Comparison of ENCODE assay signal across 22 cellular contexts in the genomic region with DNA sequence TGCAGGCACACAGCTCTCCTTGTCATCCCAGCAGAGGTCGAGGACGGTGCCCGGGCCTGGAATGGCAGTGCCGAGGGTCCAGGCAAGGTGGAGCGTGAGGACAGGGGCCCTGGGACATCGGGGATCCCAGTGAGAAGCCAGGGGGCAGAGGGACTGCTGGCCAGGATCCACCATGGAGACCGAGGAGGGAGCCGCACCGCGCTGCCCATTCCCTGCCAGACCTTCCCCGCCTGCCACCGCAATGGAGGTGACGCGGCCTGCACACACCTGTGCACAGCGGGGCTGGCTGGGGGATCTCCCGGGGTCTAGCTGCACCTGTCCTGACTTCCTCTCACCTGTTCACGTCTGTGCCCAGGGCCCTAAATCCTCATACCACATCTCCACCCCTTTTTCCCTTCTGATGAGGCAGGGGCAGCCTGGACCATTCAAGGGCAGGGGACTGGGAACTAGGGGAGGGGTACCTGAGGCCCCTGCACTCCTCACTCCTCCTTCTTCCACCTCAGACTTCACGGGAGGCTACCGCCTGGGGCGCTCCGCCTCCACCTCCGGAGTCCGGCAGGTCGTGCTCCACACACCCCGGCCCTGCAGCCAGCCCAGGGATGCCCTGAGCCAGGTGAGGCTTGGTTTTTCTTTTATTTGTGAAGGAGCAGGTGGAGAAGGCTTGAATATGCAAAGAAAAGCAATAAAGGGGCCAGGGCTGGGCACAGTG. TPM values are rescaled to one million over a fixed set of nuclear protein-coding genes. Genes with fewer than 3 reads are reported as not detected.
DNase-seq lines count a peak whose midpoint lies in the region; ATAC-seq, FAIRE-seq and TF ChIP-seq lines count a peak whose summit lies in the region.
"Had no signal": no experiment of that assay in that cellular context is flagged by ENCODE, and none has a peak within 500 bp of the region (broad histone marks: within the 10 kb centered on the region; RNA-seq: fewer than 3 reads in every experiment).

No MANE protein-coding gene starts in this region.

- intact Hi-C loops in sciatic nerve (cut with DNase I) = no loop called here

- peaks cover 2% of the 10 kb centered on the region for H3K36me3 Mint-ChIP-seq in mesothelial cell of epicardium
- H3K36me3 Mint-ChIP-seq: activated naive CD8-positive, alpha-beta T cell; natural killer cell had no signal

- 93% methylated on average over 14 of the region's 25 CpGs for WGBS in SK-N-SH (ENCODE audit: low lambda C conversion rate)

- H3K27me3 Mint-ChIP-seq in mesothelial cell of epicardium (ENCODE audit: low read depth) = no peaks in the 10 kb centered on the region
- H3K27me3 Mint-ChIP-seq: activated naive CD8-positive, alpha-beta T cell had no signal

- no peaks in the 10 kb centered on the region for H3K27me3 ChIP-seq in SK-N-SH (ENCODE audit: insufficient read depth)
- H3K27me3 ChIP-seq: brain microvascular endothelial cell, Peyer's patch, vagina had no signal

- H3K9ac ChIP-seq in SK-N-SH = no peak overlapping the region
- H3K9ac ChIP-seq: BLaER1 treated with 17β-estradiol and CSF1 and Interleukin-3, amounts not matched to agents 10 nM and 100 nM had no signal

- no peak for FAIRE-seq in urothelium cell line (lab: Jason Lieb, UNC)
- FAIRE-seq: GM12892 had no signal

- POLR2A ChIA-PET in SK-N-SH (lab: Yijun Ruan, JAX) = interaction anchor here (0.6 to 1.8 kb wide), 10 partner anchors 11 to 112 kb away, joined by 3 to 8 read pairs (median 4); partner anchors contain the start of genes AGFG2, MEPCE and PPP1R35

- peak overlapping the region in 1 of 2 experiments; percentile 73; a peak in 1 of 4 replicates for H3K27ac ChIP-seq in SK-N-SH (ENCODE audit: low read depth in 2 of 2, low read length in 1 of 2)
- H3K27ac ChIP-seq: brain microvascular endothelial cell, epithelial cell of prostate, Peyer's patch, prostate gland, SK-N-MC, vagina had no signal

- H3K4me1 ChIP-seq in SK-N-SH (ENCODE audit: control insufficient read depth in 1 of 2, insufficient read depth in 2 of 2, low read depth in 1 of 2, low read length in 1 of 2) = peaks cover 3 to 24% of the 10 kb centered on the region in 2 experiments; a peak in 2 of 4 replicates
- H3K4me1 ChIP-seq: prostate gland had no signal

- no peak for TF ChIP-seq CTCF in SK-N-SH (IDR thresholded peaks at IDR 0.05)
- TF ChIP-seq CTCF in mesothelial cell of epicardium (IDR thresholded peaks at IDR 0.05; ENCODE audit: unreplicated experiment) = no peak

- H3K4me1 Mint-ChIP-seq in mesothelial cell of epicardium = peaks cover 26% of the 10 kb centered on the region

- H3K9me2 ChIP-seq in SK-N-SH = no peaks in the 10 kb centered on the region

- H3F3A ChIP-seq in SK-N-SH (replicated peaks; ENCODE audit: insufficient read depth) = no peaks in the 10 kb centered on the region

- H4K20me1 ChIP-seq in SK-N-SH (ENCODE audit: insufficient read depth) = no peaks in the 10 kb centered on the region
- H4K20me1 ChIP-seq: BLaER1 treated with 17β-estradiol and CSF1 and Interleukin-3, amounts not matched to agents 10 nM and 100 nM had no signal

- peak; percentile 29 for DNase-seq in SK-N-SH
- DNase-seq in RPMI8226 = peak; percentile 44
- peak; percentile 7 for DNase-seq in iPS-NIHi7 (ENCODE audit: extremely low spot score)
- peak; percentile 7 for DNase-seq in urothelium cell line (ENCODE audit: low spot score)
- DNase-seq in sciatic nerve (ENCODE audit: low spot score) = no peak
- DNase-seq in NCI-H82 treated with DMSO at 0.1 percent for 48 hours (lab: John Stamatoyannopoulos, UW; ENCODE audit: unreplicated experiment) = no peak
- no peak for DNase-seq in mesothelial cell of epicardium (ENCODE audit: low spot score in 2 of 2, unreplicated experiment in 2 of 2)
- DNase-seq: activated CD4-positive, CD25-positive, alpha-beta regulatory T cell treated with anti-CD3 and anti-CD28 coated beads, Interleukin-2, amount 50 U/mL, for 72 hours; natural killer cell; stimulated activated CD4-positive, alpha-beta T cell treated with anti-CD3 and anti-CD28 coated beads, Interleukin-4, amount 100 ng/mL, for 1 hour had no signal

- H3K9me3 Mint-ChIP-seq in mesothelial cell of epicardium = no peaks in the 10 kb centered on the region
- H3K9me3 Mint-ChIP-seq: dendritic cell treated with granulocyte-macrophage colony-stimulating factor and Interleukin-4, amounts not matched to agents 40 ng/mL and 50 ng/mL, for 4 days; natural killer cell had no signal

- no peaks in the 10 kb centered on the region for H3K79me2 ChIP-seq in SK-N-SH (ENCODE audit: insufficient read depth)

- ATAC-seq in SK-N-SH treated with all-trans-retinoic acid at 6 μM for 48 hours (no peak), sciatic nerve (no peak)
- ATAC-seq: natural killer cell had no signal

- no peak for TF ChIP-seq EP300 in SK-N-SH (IDR thresholded peaks at IDR 0.05; ENCODE audit: borderline replicate concordance in 1 of 2, low read depth in 1 of 2, low read length in 1 of 2)

- H3K9me3 ChIP-seq in SK-N-SH = no peaks in the 10 kb centered on the region
- H3K9me3 ChIP-seq: BLaER1 treated with 17β-estradiol and CSF1 and Interleukin-3, amounts not matched to agents 10 nM and 100 nM; Peyer's patch; prostate gland; vagina had no signal

- CTCF ChIA-PET in SK-N-SH (lab: Yijun Ruan, JAX) = interaction anchor here (1.3 to 11.1 kb wide), 9 partner anchors 22 to 202 kb away, joined by 4 to 151 read pairs (median 5); no protein-coding TSS in a partner anchor

- H3K4me3 ChIP-seq in SK-N-SH (ENCODE audit: low read depth in 2 of 2, low read length in 1 of 2) = no peak overlapping the region
- H3K4me3 ChIP-seq: BLaER1 treated with 17β-estradiol and CSF1 and Interleukin-3, amounts not matched to agents 10 nM and 100 nM; Peyer's patch; prostate gland; SK-N-MC; smooth muscle cell; vagina had no signal

- peaks cover 0 to 6% of the 10 kb centered on the region in 2 experiments for H3K36me3 ChIP-seq in SK-N-SH (replicated peaks in 1 of 2; ENCODE audit: control insufficient read depth in 1 of 2, insufficient read depth in 2 of 2, low read length in 1 of 2)
- H3K36me3 ChIP-seq: BLaER1 treated with 17β-estradiol and CSF1 and Interleukin-3, amounts not matched to agents 10 nM and 100 nM; brain microvascular endothelial cell; Peyer's patch; prostate gland; vagina had no signal

- no peak overlapping the region for H2AFZ ChIP-seq in SK-N-SH (ENCODE audit: low read depth)

- H3K27ac Mint-ChIP-seq in mesothelial cell of epicardium = no peak overlapping the region
- H3K27ac Mint-ChIP-seq: activated naive CD8-positive, alpha-beta T cell; natural killer cell had no signal

- H3K4me3 Mint-ChIP-seq in mesothelial cell of epicardium = no peak overlapping the region
- H3K4me3 Mint-ChIP-seq: activated naive CD8-positive, alpha-beta T cell; dendritic cell treated with granulocyte-macrophage colony-stimulating factor and Interleukin-4, amounts not matched to agents 40 ng/mL and 50 ng/mL, for 4 days; natural killer cell had no signal

- no peak for TF ChIP-seq RAD21 in SK-N-SH (IDR thresholded peaks at IDR 0.05; ENCODE audit: low read length)

- H3K4me2 ChIP-seq in SK-N-SH = no peak overlapping the region; the same call in 1 of the 2 replicates
- H3K4me2 ChIP-seq: smooth muscle cell had no signal

TF ChIP-seq in SK-N-SH, 30 proteins besides CTCF, POLR2A, EP300 and RAD21 (continues in another document):
- no peak for TF ChIP-seq IRF3 (IDR thresholded peaks at IDR 0.05; ENCODE audit: low read depth, low read length)

TF ChIP-seq in SK-N-SH treated with all-trans-retinoic acid at 6 μM for 48 hours, 23 proteins besides CTCF, POLR2A, EP300 and RAD21:
- TF ChIP-seq ZFP3 (CRISPR knock-in tag; IDR thresholded peaks at IDR 0.05) (no peak), PPARA (CRISPR knock-in tag; IDR thresholded peaks at IDR 0.05; ENCODE audit: borderline replicate concordance) (no peak)
TF ChIP-seq in SK-N-SH treated with all-trans-retinoic acid at 6 μM for 48 hours: peak in this region for 0.

RNA-seq across cellular contexts. Expression of gene NYAP1, which starts 6.9 kb away (rescaled TPM):
- 3.9 and 6.0 TPM in 2 replicates for polyA plus RNA-seq in SK-N-SH (2012; rRNA removed)
- 3.0 and 4.2 TPM in 2 replicates for polyA plus RNA-seq in SK-N-SH (2012; cell fraction: cytosol; rRNA removed)
- polyA plus RNA-seq in SK-N-SH (2012; cell fraction: nucleus; rRNA removed) = 7.3 and 13.1 TPM in 2 replicates
- total RNA-seq in sciatic nerve = 9.1 TPM
- 8.2 to 8.5 TPM (median 8.4 TPM) in 3 replicates for total RNA-seq in mesothelial cell of epicardium
- polyA plus RNA-seq: smooth muscle cell had no signal

RNA-seq across cellular contexts. Expression of gene TSC22D4, which starts 11.6 kb away (rescaled TPM):
- 20.3 and 32.7 TPM in 2 replicates for polyA plus RNA-seq in SK-N-SH (2012; rRNA removed)
- 13.4 and 24.0 TPM in 2 replicates for polyA plus RNA-seq in SK-N-SH (2012; cell fraction: cytosol; rRNA removed)
- 45.7 and 64.8 TPM in 2 replicates for polyA plus RNA-seq in SK-N-SH (2012; cell fraction: nucleus; rRNA removed)
- total RNA-seq in sciatic nerve (148 TPM), mesothelial cell of epicardium (50.5 to 52.7 TPM (median 52.4 TPM) in 3 replicates)

RNA-seq across cellular contexts. Expression of gene SPACDR, which starts 26.6 kb away (rescaled TPM):
- 0.93 and 1.5 TPM in 2 replicates for polyA plus RNA-seq in SK-N-SH (2012; rRNA removed)
- polyA plus RNA-seq in SK-N-SH (2012; cell fraction: cytosol; rRNA removed) = 0.44 and 0.47 TPM in 2 replicates
- 7.2 and 8.4 TPM in 2 replicates for polyA plus RNA-seq in SK-N-SH (2012; cell fraction: nucleus; rRNA removed)
- 3.6 TPM for total RNA-seq in sciatic nerve
- 2.0 to 3.6 TPM (median 3.3 TPM) in 3 replicates for total RNA-seq in mesothelial cell of epicardium
- total RNA-seq: Peyer's patch, smooth muscle cell, vagina had no signal

RNA-seq across cellular contexts. Expression of gene AGFG2, which starts 48.4 kb away (rescaled TPM):
- polyA plus RNA-seq in SK-N-SH (2012; rRNA removed) = 16.1 and 23.1 TPM in 2 replicates
- 9.1 and 10.0 TPM in 2 replicates for polyA plus RNA-seq in SK-N-SH (2012; cell fraction: cytosol; rRNA removed)
- 29.2 and 35.1 TPM in 2 replicates for polyA plus RNA-seq in SK-N-SH (2012; cell fraction: nucleus; rRNA removed)
- total RNA-seq in sciatic nerve (30.6 TPM), mesothelial cell of epicardium (7.7 to 9.1 TPM (median 8.3 TPM) in 3 replicates)

RNA-seq across cellular contexts. Expression of gene PPP1R35, which starts 54.3 kb away (rescaled TPM):
- 66.9 and 75.9 TPM in 2 replicates for polyA plus RNA-seq in SK-N-SH (2012; rRNA removed)
- 26.7 and 37.5 TPM in 2 replicates for polyA plus RNA-seq in SK-N-SH (2012; cell fraction: cytosol; rRNA removed)
- polyA plus RNA-seq in SK-N-SH (2012; cell fraction: nucleus; rRNA removed) = 280 and 468 TPM in 2 replicates
- 25.3 TPM for total RNA-seq in sciatic nerve
- total RNA-seq in mesothelial cell of epicardium = 25.7 to 29.3 TPM (median 26.6 TPM) in 3 replicates

Comparison
In these comparisons a context has a peak if more than half of its experiments do, and no peak if none do; other contexts are left out.
1. DNase-seq: peak in SK-N-SH (single experiment), RPMI8226 (single experiment), iPS-NIHi7 (single experiment) and urothelium cell line (single experiment); none in sciatic nerve (single experiment), NCI-H82 treated with DMSO at 0.1 percent for 48 hours (single experiment) and mesothelial cell of epicardium (0 of 2).